24 cellular contexts compared by ENCODE assay signal in the genomic region with DNA sequence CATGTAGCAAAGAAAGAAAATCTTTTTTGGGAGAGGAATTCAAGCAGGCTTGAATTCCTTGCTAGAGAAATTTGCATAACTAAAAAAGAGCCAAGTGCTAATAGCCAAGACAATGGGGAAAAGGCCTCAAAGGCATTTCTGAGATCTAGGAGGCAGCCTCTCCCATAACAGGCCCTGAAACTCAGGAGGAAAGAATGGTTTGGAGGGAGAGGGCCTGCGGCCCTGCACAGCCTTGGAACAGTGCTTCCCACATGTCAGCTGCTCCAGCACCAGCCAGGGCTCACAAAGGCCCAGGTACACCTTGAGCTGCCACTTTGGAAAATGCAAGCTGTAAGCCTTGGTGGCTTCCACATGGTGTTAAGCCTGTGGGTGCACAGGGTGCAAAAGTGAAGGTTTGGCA. TPM values are rescaled to one million over a fixed set of nuclear protein-coding genes. Genes with fewer than 3 reads are reported as not detected.
DNase-seq lines count a peak whose midpoint lies in the region; ATAC-seq and TF ChIP-seq lines count a peak whose summit lies in the region.
"Had no signal": no experiment of that assay in that cellular context is flagged by ENCODE, and none has a peak within 500 bp of the region (broad histone marks: within the 10 kb centered on the region; RNA-seq: fewer than 3 reads in every experiment).

No MANE protein-coding gene starts in this region.

- CTCF ChIA-PET in CD4-positive, alpha-beta memory T cell (lab: Charles Lee; ENCODE audit: partially characterized antibody): no interaction called here

- intact Hi-C loops in heart left ventricle (cut with DNase I): no loop called here
- intact Hi-C loops in psoas muscle (cut with DNase I): no loop called here
- intact Hi-C loops in CD4-positive, alpha-beta memory T cell (cut with micrococcal nuclease): no loop called here

- no peak for TF ChIP-seq CTCF in right atrium auricular region (IDR thresholded peaks at IDR 0.05)
- TF ChIP-seq CTCF in heart left ventricle (IDR thresholded peaks at IDR 0.05): no peak
- no peak for TF ChIP-seq CTCF in endodermal cell (conservative IDR thresholded peaks at IDR 0.05)
- no peak for TF ChIP-seq CTCF in psoas muscle (IDR thresholded peaks at IDR 0.05)
- TF ChIP-seq CTCF in foreskin fibroblast (IDR thresholded peaks at IDR 0.05; ENCODE audit: low read depth, low read length): no peak

- no peak overlapping the region for H3K4me3 Mint-ChIP-seq in endodermal cell
- no peak overlapping the region for H3K4me3 Mint-ChIP-seq in CD4-positive, alpha-beta memory T cell
- H3K4me3 Mint-ChIP-seq: CD4-positive, alpha-beta T cell had no signal

- H3K36me3 ChIP-seq in right atrium auricular region (no peaks in the 10 kb centered on the region), heart left ventricle (no peaks in the 10 kb centered on the region), endodermal cell (ENCODE audit: control insufficient read depth, insufficient read depth, low read length) (no peaks in the 10 kb centered on the region), psoas muscle (ENCODE audit: insufficient read depth in 1 of 2, low read depth in 1 of 2) (no peaks in the 10 kb centered on the region)
- no peaks in the 10 kb centered on the region for H3K36me3 ChIP-seq in CD4-positive, alpha-beta memory T cell (ENCODE audit: insufficient read depth, low read length)
- H3K36me3 ChIP-seq: BLaER1, SJSA1 had no signal

- H3K27me3 ChIP-seq in right atrium auricular region (no peaks in the 10 kb centered on the region), heart left ventricle (no peaks in the 10 kb centered on the region), endodermal cell (ENCODE audit: control insufficient read depth, insufficient read depth, low read length, poor library complexity, severe bottlenecking) (no peaks in the 10 kb centered on the region), psoas muscle (ENCODE audit: insufficient read depth in 3 of 3, low read length in 2 of 3) (peaks cover 0 to 11% (median 0%) of the 10 kb centered on the region in 3 donors)
- H3K27me3 ChIP-seq in CD4-positive, alpha-beta memory T cell (ENCODE audit: insufficient read depth, low read length): no peaks in the 10 kb centered on the region
- H3K27me3 ChIP-seq: BLaER1 had no signal

- no peak for TF ChIP-seq POLR2A in heart left ventricle (IDR thresholded peaks at IDR 0.05)

- H3K9me3 ChIP-seq in right atrium auricular region (no peaks in the 10 kb centered on the region), heart left ventricle (peaks cover 0 to 4% (median 0%) of the 10 kb centered on the region in 12 donors), endodermal cell (ENCODE audit: control insufficient read depth, low read length) (no peaks in the 10 kb centered on the region), psoas muscle (no peaks in the 10 kb centered on the region)
- H3K9me3 ChIP-seq in CD4-positive, alpha-beta memory T cell (ENCODE audit: control insufficient read depth in 1 of 2, low read length in 2 of 2): no peaks in the 10 kb centered on the region
- H3K9me3 ChIP-seq: BLaER1, Caco-2, SJSA1 had no signal

- no peak overlapping the region for H3K4me3 ChIP-seq in right atrium auricular region
- H3K4me3 ChIP-seq in heart left ventricle: no peak overlapping the region
- no peak overlapping the region for H3K4me3 ChIP-seq in endodermal cell (ENCODE audit: low read length)
- H3K4me3 ChIP-seq in psoas muscle: no peak overlapping the region
- H3K4me3 ChIP-seq in foreskin fibroblast (ENCODE audit: low read depth in 1 of 2, low read length in 2 of 2): no peak overlapping the region
- no peak overlapping the region for H3K4me3 ChIP-seq in CD4-positive, alpha-beta memory T cell (ENCODE audit: low read length in 2 of 2)
- H3K4me3 ChIP-seq: BLaER1, GM12878, SJSA1 had no signal

- DNase-seq in right atrium auricular region (ENCODE audit: low spot score) (peak; percentile 13), heart left ventricle (no peak), endodermal cell (peak; percentile 82), iPS-NIHi11 (ENCODE audit: low spot score) (peak; percentile 77), psoas muscle (no peak), foreskin fibroblast (no peak)
- DNase-seq in CD4-positive, alpha-beta memory T cell: no peak
- DNase-seq: ACHN; Caco-2; CD4-positive, alpha-beta T cell; DMS 273 treated with DMSO at 0.1 percent for 48 hours; DMS79 treated with DMSO at 0.1 percent for 48 hours; NCI-H1105 treated with DMSO at 0.1 percent for 48 hours; NCI-H2029 treated with DMSO at 0.1 percent for 48 hours; NCI-H2171 treated with DMSO at 0.1 percent for 48 hours; NCI-H526 treated with DMSO at 0.1 percent for 48 hours had no signal

- no peak overlapping the region for H3K27ac ChIP-seq in right atrium auricular region
- no peak overlapping the region for H3K27ac ChIP-seq in heart left ventricle
- H3K27ac ChIP-seq in endodermal cell (ENCODE audit: low read depth, low read length): peak overlapping the region; percentile 22
- no peak overlapping the region for H3K27ac ChIP-seq in psoas muscle
- H3K27ac ChIP-seq in CD4-positive, alpha-beta memory T cell (ENCODE audit: low read depth, low read length): no peak overlapping the region
- H3K27ac ChIP-seq: 22Rv1, BLaER1, SJSA1 had no signal

- no peak overlapping the region for H3K9ac ChIP-seq in endodermal cell (ENCODE audit: extremely low read depth, low read length, poor library complexity, severe bottlenecking)
- H3K9ac ChIP-seq: BLaER1 had no signal

- H3K4me1 ChIP-seq in right atrium auricular region (no peaks in the 10 kb centered on the region), heart left ventricle (no peaks in the 10 kb centered on the region), endodermal cell (ENCODE audit: control insufficient read depth, insufficient read depth, low read length) (no peaks in the 10 kb centered on the region), psoas muscle (no peaks in the 10 kb centered on the region)
- no peaks in the 10 kb centered on the region for H3K4me1 ChIP-seq in CD4-positive, alpha-beta memory T cell (ENCODE audit: insufficient read depth, low read length)
- H3K4me1 ChIP-seq: Caco-2, SJSA1 had no signal

- H3K9me3 Mint-ChIP-seq in endodermal cell: peaks cover 21% of the 10 kb centered on the region
- peaks cover 0 to 9% (median 6%) of the 10 kb centered on the region in 8 donors for H3K9me3 Mint-ChIP-seq in CD4-positive, alpha-beta memory T cell
- H3K9me3 Mint-ChIP-seq: CD4-positive, alpha-beta T cell had no signal

- H3K27me3 Mint-ChIP-seq in endodermal cell (ENCODE audit: insufficient read depth): peaks cover 4% of the 10 kb centered on the region
- peaks cover 0 to 3% of the 10 kb centered on the region in 2 donors for H3K27me3 Mint-ChIP-seq in CD4-positive, alpha-beta memory T cell
- H3K27me3 Mint-ChIP-seq: CD4-positive, alpha-beta T cell had no signal

- peaks cover 3% of the 10 kb centered on the region for H3K4me1 Mint-ChIP-seq in endodermal cell
- peaks cover 13 to 27% (median 18%) of the 10 kb centered on the region in 4 donors for H3K4me1 Mint-ChIP-seq in CD4-positive, alpha-beta memory T cell

- WGBS in heart left ventricle, 4 donors: 96 to 100% (median 99%) methylated on average over 1 of the region's 1 CpG
- WGBS in endodermal cell (ENCODE audit: insufficient coverage in 1 of 2, insufficient read length in 1 of 2), 2 experiments: 59% methylated on average over 1 of the region's 1 CpG; no CpG with 5 or more reads in 1 of the 2 experiments
- WGBS in psoas muscle, 3 donors: 95 to 100% (median 97%) methylated on average over 1 of the region's 1 CpG

- no peaks in the 10 kb centered on the region for H3K36me3 Mint-ChIP-seq in endodermal cell (ENCODE audit: low read depth)
- H3K36me3 Mint-ChIP-seq in CD4-positive, alpha-beta memory T cell: peaks cover 0 to 7% of the 10 kb centered on the region in 2 donors

- POLR2A ChIA-PET in CD4-positive, alpha-beta memory T cell (lab: Charles Lee; ENCODE audit: partially characterized antibody): no interaction called here

- ATAC-seq in heart left ventricle (no peak), psoas muscle (no peak), GM18867 (IDR thresholded peaks at IDR 0.05; ENCODE audit: unreplicated experiment) (no peak)
- ATAC-seq: GM12878, Right ventricle myocardium inferior had no signal

- no peak overlapping the region for H3K27ac Mint-ChIP-seq in endodermal cell
- no peak overlapping the region for H3K27ac Mint-ChIP-seq in CD4-positive, alpha-beta memory T cell
- H3K27ac Mint-ChIP-seq: CD4-positive, alpha-beta T cell; IgD-negative memory B cell had no signal

RNA-seq across cellular contexts. Expression of a gene that starts 55.5 kb away (rescaled TPM):
- total RNA-seq in right atrium auricular region (10 to 100 TPM; 76.3 to 79.3 TPM), heart left ventricle (100 to 1,000 TPM in 4 of 9 donors, 10 to 100 TPM in 5; 47.6 to 151 (median 90.6) TPM), endodermal cell (10 to 100 TPM; 28.0 to 28.7 TPM), psoas muscle (10 to 100 TPM in 1 of 4 donors, 1 to 10 TPM in 3; 8.0 to 21.7 (median 9.2) TPM)
- polyA plus RNA-seq in heart left ventricle (10 to 100 TPM; 40.0 to 60.4 TPM), psoas muscle (1 to 10 TPM; 5.2 to 5.8 (median 5.3) TPM)
- 96.1 TPM for polyA plus RNA-seq in endodermal cell (2013, experiment 1 of 2)
- polyA plus RNA-seq in endodermal cell (2013, experiment 2 of 2): 74.6 TPM
- 10 to 100 TPM; 17.1 to 19.3 TPM for total RNA-seq in CD4-positive, alpha-beta memory T cell
- polyA plus RNA-seq in CD4-positive, alpha-beta memory T cell: 10 to 100 TPM in 1 of 2 donors, 1 to 10 TPM in 1; 7.3 to 48.6 TPM
- total RNA-seq: HT1080 had no signal

Comparison
In these comparisons a context has a peak if more than half of its experiments do, and no peak if none do; other contexts are left out.
1. DNase-seq: peak in right atrium auricular region (single experiment), endodermal cell (single experiment) and iPS-NIHi11 (single experiment); none in heart left ventricle (0 of 5), psoas muscle (0 of 2), foreskin fibroblast (0 of 2) and CD4-positive, alpha-beta memory T cell (0 of 5).